Comparison of ENCODE assay signal across 2 cellular contexts in genomic region chr3:70775257-70775656, GRCh38.
TF ChIP-seq lines count a peak whose summit lies in the region.

No MANE protein-coding gene starts in this region.

TF ChIP-seq in GM23338, 12 proteins besides CTCF, POLR2A, EP300 and RAD21:
- TF ChIP-seq REST (IDR thresholded peaks at IDR 0.05; ENCODE audit: unreplicated experiment) (no peak), ZNF114 (CRISPR knock-in tag; IDR thresholded peaks at IDR 0.05) (no peak), ZNF462 (CRISPR knock-in tag; IDR thresholded peaks at IDR 0.05) (no peak)

TF ChIP-seq in K562, 482 proteins besides CTCF, POLR2A, EP300 and RAD21 (continued from another document):
- TF ChIP-seq ZNF316 (IDR thresholded peaks at IDR 0.05): peak; percentile 60
- peak; percentile 16; the same call in 1 of the 2 replicates for TF ChIP-seq MAFG (tag; conservative IDR thresholded peaks at IDR 0.05)
- no peak for TF ChIP-seq GTF2F1 (IDR thresholded peaks at IDR 0.05; ENCODE audit: low read depth, low read length)
TF ChIP-seq in K562: peak in this region for 2.
